24 cellular contexts compared by ENCODE assay signal in genomic region chr12:107148105-107148504, GRCh38. TPM values are rescaled to one million over a fixed set of nuclear protein-coding genes. Genes with fewer than 3 reads are reported as not detected.
DNase-seq lines count a peak whose midpoint lies in the region; ATAC-seq, FAIRE-seq and TF ChIP-seq lines count a peak whose summit lies in the region.
"Had no signal": no experiment of that assay in that cellular context is flagged by ENCODE, and none has a peak within 500 bp of the region (broad histone marks: within the 10 kb centered on the region; RNA-seq: fewer than 3 reads in every experiment).

No MANE protein-coding gene starts in this region.

- TF ChIP-seq EP300 in K562 (IDR thresholded peaks at IDR 0.05; ENCODE audit: low read length): no peak

- WGBS in K562 (ENCODE audit: insufficient coverage, low coverage, missing lambda C conversion rate): 0% methylated on average over 2 of the region's 2 CpGs

- BruUV-seq in K562 (replicated peaks; lab: Mats Ljungman, UMichigan): no TSS peak

- no peaks in the 10 kb centered on the region for H3K27me3 ChIP-seq in K562 (ENCODE audit: control insufficient read depth in 2 of 2, insufficient read depth in 2 of 2, low read length in 2 of 2)
- H3K27me3 ChIP-seq: BLaER1 treated with 17β-estradiol and CSF1 and Interleukin-3, amounts not matched to agents 10 nM and 100 nM had no signal

- H4K20me1 ChIP-seq in K562 (replicated peaks; ENCODE audit: control insufficient read depth, insufficient read depth, low read length): no peaks in the 10 kb centered on the region
- H4K20me1 ChIP-seq: BLaER1 treated with 17β-estradiol and CSF1 and Interleukin-3, amounts not matched to agents 10 nM and 100 nM had no signal

- H3K4me3 Mint-ChIP-seq in nephron progenitor cell: no peak overlapping the region
- H3K4me3 Mint-ChIP-seq: B cell; CD4-positive, alpha-beta T cell; CD8-positive, alpha-beta T cell had no signal

- no peaks in the 10 kb centered on the region for H3K27me3 Mint-ChIP-seq in nephron progenitor cell (ENCODE audit: low read depth, poor library complexity)
- H3K27me3 Mint-ChIP-seq: CD4-positive, alpha-beta T cell had no signal

- no peaks in the 10 kb centered on the region for H3K36me3 Mint-ChIP-seq in nephron progenitor cell (ENCODE audit: low read depth)
- H3K36me3 Mint-ChIP-seq: CD8-positive, alpha-beta T cell had no signal

- H3K9me3 ChIP-seq in K562 (replicated peaks; ENCODE audit: control insufficient read depth, insufficient read depth, low read depth, low read length): no peaks in the 10 kb centered on the region
- H3K9me3 ChIP-seq: Caco-2 had no signal

- TF ChIP-seq CTCF in K562 (IDR thresholded peaks at IDR 0.05 in 2 of 3, conservative IDR thresholded peaks at IDR 0.05 in 1 of 3; ENCODE audit: insufficient read depth in 2 of 3, low read depth in 1 of 3, low read length in 3 of 3) (no peak), nephron progenitor cell (IDR thresholded peaks at IDR 0.05) (no peak)

- no peak for FAIRE-seq in K562 (lab: Jason Lieb, UNC)
- FAIRE-seq: A204.1, D721Med, G401.6, GM12891, GM19239 had no signal

- no peak overlapping the region for H2AFZ ChIP-seq in K562 (ENCODE audit: low read depth, low read length)

- intact Hi-C loops in K562 (cut with micrococcal nuclease): no loop called here

- in situ Hi-C loops in K562 (cut with MboI): no loop called here

- no peak for TF ChIP-seq RAD21 in K562 (CRISPR knock-in tag; conservative IDR thresholded peaks at IDR 0.05 in 1 of 2, IDR thresholded peaks at IDR 0.05 in 1 of 2)

- no peak for TF ChIP-seq POLR2A in K562 (conservative IDR thresholded peaks at IDR 0.05)

- no peak overlapping the region for H3K4me2 ChIP-seq in K562 (ENCODE audit: insufficient read depth, low read length)

- H3K4me1 Mint-ChIP-seq in nephron progenitor cell: peaks cover 21% of the 10 kb centered on the region
- H3K4me1 Mint-ChIP-seq: B cell had no signal

- H3K4me3 ChIP-seq in K562: no peak overlapping the region
- H3K4me3 ChIP-seq: BLaER1 treated with 17β-estradiol and CSF1 and Interleukin-3, amounts not matched to agents 10 nM and 100 nM had no signal

- POLR2A ChIA-PET in HEK293T (lab: Yijun Ruan, JAX) (no interaction called here), K562 (lab: Yijun Ruan, JAX) (no interaction called here)

- CTCF ChIA-PET in HEK293T (lab: Yijun Ruan, JAX) (no interaction called here), K562 (lab: Yijun Ruan, JAX; ENCODE audit: low intra/inter-chr PET ratio) (no interaction called here)

- H3K9me1 ChIP-seq in K562 (ENCODE audit: control insufficient read depth, insufficient read depth, low read length): no peaks in the 10 kb centered on the region

- no peak for DNase-seq in HEK293T (ENCODE audit: extremely low spot score)
- DNase-seq in NCI-H226: peak; percentile 34
- no peak for DNase-seq in K562 (ENCODE audit: extremely low read depth in 1 of 4, low spot score in 3 of 4)
- DNase-seq in nephron progenitor cell: no peak
- no peak for DNase-seq in AG08396 (ENCODE audit: low spot score)
- DNase-seq: 8988T; ACHN; AML-193; Caco-2; Calu3; CD4-positive, alpha-beta T cell; CD8-positive, alpha-beta T cell; DMS79 treated with DMSO at 0.1 percent for 48 hours; GF-D8 had no signal

- H3K79me2 ChIP-seq in K562 (ENCODE audit: control insufficient read depth, insufficient read depth, low read length): no peaks in the 10 kb centered on the region

- no peaks in the 10 kb centered on the region for H3K9me3 Mint-ChIP-seq in nephron progenitor cell
- H3K9me3 Mint-ChIP-seq: CD4-positive, alpha-beta T cell; CD8-positive, alpha-beta T cell had no signal

- peak overlapping the region; percentile 43 for H3K27ac Mint-ChIP-seq in nephron progenitor cell
- H3K27ac Mint-ChIP-seq: B cell; CD4-positive, alpha-beta T cell; CD8-positive, alpha-beta T cell had no signal

- H3K4me1 ChIP-seq in K562 (replicated peaks in 1 of 2; ENCODE audit: control insufficient read depth in 2 of 2, insufficient read depth in 2 of 2, low read length in 2 of 2): no peaks in the 10 kb centered on the region
- H3K4me1 ChIP-seq: Caco-2 had no signal

- ATAC-seq in K562: no peak
- ATAC-seq in HG03280 (IDR thresholded peaks at IDR 0.05; ENCODE audit: unreplicated experiment): no peak
- no peak for ATAC-seq in HG03571 (IDR thresholded peaks at IDR 0.05; ENCODE audit: unreplicated experiment)
- ATAC-seq: CD8-positive, alpha-beta T cell had no signal

- H3K36me3 ChIP-seq in K562 (ENCODE audit: control insufficient read depth, insufficient read depth, low read length): no peaks in the 10 kb centered on the region
- H3K36me3 ChIP-seq: BLaER1 treated with 17β-estradiol and CSF1 and Interleukin-3, amounts not matched to agents 10 nM and 100 nM had no signal

- H3K27ac ChIP-seq in K562 (ENCODE audit: extremely low read depth, low read depth, low read length): no peak overlapping the region
- H3K27ac ChIP-seq: BLaER1 treated with 17β-estradiol and CSF1 and Interleukin-3, amounts not matched to agents 10 nM and 100 nM; C4-2B had no signal

- no peak overlapping the region for H3K9ac ChIP-seq in K562 (ENCODE audit: insufficient read depth in 1 of 2, low read depth in 2 of 2, low read length in 2 of 2)
- H3K9ac ChIP-seq: BLaER1 treated with 17β-estradiol and CSF1 and Interleukin-3, amounts not matched to agents 10 nM and 100 nM had no signal

TF ChIP-seq in HEK293T, 16 proteins besides CTCF, POLR2A, EP300 and RAD21:
- TF ChIP-seq FOXM1 (IDR thresholded peaks at IDR 0.05; ENCODE audit: borderline replicate concordance) (no peak), PKNOX1 (IDR thresholded peaks at IDR 0.05) (peak; percentile 67; the same call in 1 of the 2 replicates)

TF ChIP-seq in K562, 482 proteins besides CTCF, POLR2A, EP300 and RAD21 (continues in another document):
- TF ChIP-seq ZNF197 (CRISPR knock-in tag; IDR thresholded peaks at IDR 0.05; ENCODE audit: low read depth): no peak
- peak; percentile 63 for TF ChIP-seq PKNOX1 (IDR thresholded peaks at IDR 0.05)
- peak; percentile 85 for TF ChIP-seq MEIS2 (IDR thresholded peaks at IDR 0.05; ENCODE audit: partially characterized antibody)
- TF ChIP-seq CHAMP1 (IDR thresholded peaks at IDR 0.05): no peak
- TF ChIP-seq KLF13 (tag; IDR thresholded peaks at IDR 0.05; ENCODE audit: borderline replicate concordance, low read depth): no peak
- TF ChIP-seq ZNF41 (CRISPR knock-in tag; conservative IDR thresholded peaks at IDR 0.05): no peak
- no peak for TF ChIP-seq NR2F6 (CRISPR knock-in tag; IDR thresholded peaks at IDR 0.05)

RNA-seq across cellular contexts. Expression of gene CRY1, which starts 54.8 kb away (rescaled TPM):
- total RNA-seq in K562 (2011; cell fraction: chromatin; rRNA removed; ENCODE audit: low replicate concordance): 33.7 and 80.9 TPM in 2 replicates
- 18.8 and 19.5 TPM in 2 replicates for total RNA-seq in K562 (2011; cell fraction: nucleolus; rRNA removed)
- total RNA-seq in K562 (2011; cell fraction: nucleoplasm; rRNA removed): 20.0 and 23.1 TPM in 2 replicates
- total RNA-seq in K562 (2014; rRNA removed) (21.8 and 26.0 TPM in 2 replicates), K562 (2014; rRNA removed; fragmentation: Illumina TruSeq; extraction: Trizol) (26.0 and 29.7 TPM in 2 replicates), K562 (2015; rRNA removed; fragmentation: Illumina TruSeq; extraction: Trizol) (23.3 and 24.9 TPM in 2 replicates), K562 (2021) (32.6 and 34.0 TPM in 2 replicates)
- polyA plus RNA-seq in K562 (2011; rRNA removed) (33.3 and 38.2 TPM in 2 replicates), K562 (2014; fragmentation: Illumina TruSeq; extraction: Trizol) (22.2 and 26.9 TPM in 2 replicates), K562 (2014; fragmentation: Nextera tagmentation; extraction: Ambion mirVana) (1 to 10 TPM; 8.7 to 9.4 TPM), K562 (2014; rRNA removed) (25.2 and 25.8 TPM in 2 replicates)
- polyA plus RNA-seq in K562 (2011; cell fraction: cytosol; rRNA removed): 14.3 and 29.4 TPM in 2 replicates
- 54.9 and 80.7 TPM in 2 replicates for polyA plus RNA-seq in K562 (2011; cell fraction: nucleus; rRNA removed)
- polyA plus RNA-seq in K562 (2012): 17.6 and 22.2 TPM in 2 replicates
- polyA minus RNA-seq in K562 (2011; rRNA and poly(A)+ RNA removed): 24.4 and 30.6 TPM in 2 replicates
- polyA minus RNA-seq in K562 (2011; cell fraction: cytosol; rRNA and poly(A)+ RNA removed): 12.1 and 12.2 TPM in 2 replicates
- 28.9 and 43.4 TPM in 2 replicates for polyA minus RNA-seq in K562 (2011; cell fraction: nucleus; rRNA and poly(A)+ RNA removed)
